Comparison of ENCODE assay signal across 22 cellular contexts in genomic region chr17:44146375-44147346, GRCh38. TPM values are rescaled to one million over a fixed set of nuclear protein-coding genes. Genes with fewer than 3 reads are reported as not detected.
DNase-seq lines count a peak whose midpoint lies in the region; ATAC-seq and TF ChIP-seq lines count a peak whose summit lies in the region.
"Had no signal": no experiment of that assay in that cellular context is flagged by ENCODE, and none has a peak within 500 bp of the region (broad histone marks: within the 10 kb centered on the region; RNA-seq: fewer than 3 reads in every experiment).

No MANE protein-coding gene starts in this region.

- no peak overlapping the region for H3K4me3 ChIP-seq in HUES6 (ENCODE audit: low read depth, low read length)
- no peak overlapping the region for H3K4me3 ChIP-seq in neural progenitor cell
- H3K4me3 ChIP-seq: skin epidermis, tibial artery had no signal

- H3K4me1 Mint-ChIP-seq in neural progenitor cell, result peaks cover 6% of the 10 kb centered on the region

- DNase-seq in SK-N-DZ (ENCODE audit: low spot score) (peak; percentile 66), left cardiac atrium (no peak), neural progenitor cell (ENCODE audit: low spot score) (no peak), NCI-H146 (lab: John Stamatoyannopoulos, UW) (no peak)
- DNase-seq in stimulated activated naive CD8-positive, alpha-beta T cell treated with anti-CD3 and anti-CD28 coated beads, Interleukin-15, Interleukin-2, amounts not matched to agents 100 U/mL and 50 U/mL, for 24 hours, result no peak
- DNase-seq: activated CD4-positive, alpha-beta T cell treated with anti-CD3 and anti-CD28 coated beads for 1 hour; activated naive CD8-positive, alpha-beta T cell treated with anti-CD3 and anti-CD28 coated beads, Interleukin-2, amount 10 ng/mL, durations not matched to agents 7 days and 5 days; CD4-positive, alpha-beta memory T cell; cortex of kidney; DMS53; GF-D8; hippocampal formation; naive B cell; NCI-H510A treated with DMSO at 0.1 percent for 48 hours; stimulated activated naive CD4-positive, alpha-beta T cell treated with Interleukin-2 at 50 U/mL for 16 hours; SW 1271; tibial artery had no signal

- peaks cover 2% of the 10 kb centered on the region for H3K27me3 Mint-ChIP-seq in neural progenitor cell (ENCODE audit: insufficient read depth, low read depth)
- H3K27me3 Mint-ChIP-seq: activated naive CD8-positive, alpha-beta T cell treated with anti-CD3 and anti-CD28 coated beads, Interleukin-2, amount 10 ng/mL, durations not matched to agents 7 days and 5 days; CD4-positive, alpha-beta memory T cell; naive B cell had no signal

- H3K9me3 Mint-ChIP-seq in neural progenitor cell, result no peaks in the 10 kb centered on the region
- H3K9me3 Mint-ChIP-seq: activated naive CD8-positive, alpha-beta T cell treated with anti-CD3 and anti-CD28 coated beads, Interleukin-2, amount 10 ng/mL, durations not matched to agents 7 days and 5 days; CD4-positive, alpha-beta memory T cell; naive B cell had no signal

- H3K36me3 ChIP-seq in HUES6 (ENCODE audit: control insufficient read depth, insufficient read depth, low read length) (peaks cover 65% of the 10 kb centered on the region), neural progenitor cell (no peaks in the 10 kb centered on the region)
- H3K36me3 ChIP-seq: tibial artery had no signal

- H3K9me3 ChIP-seq in HUES6 (ENCODE audit: control insufficient read depth, insufficient read depth, low read depth, low read length), result no peaks in the 10 kb centered on the region
- H3K9me3 ChIP-seq in neural progenitor cell (ENCODE audit: low read depth), result no peaks in the 10 kb centered on the region
- H3K9me3 ChIP-seq: tibial artery had no signal

- H4K20me1 ChIP-seq in neural progenitor cell (ENCODE audit: low read depth), result no peaks in the 10 kb centered on the region

- H3K9ac ChIP-seq in HUES6 (ENCODE audit: low read length) (peak overlapping the region; percentile 50), neural progenitor cell (no peak overlapping the region)

- H3K79me2 ChIP-seq in neural progenitor cell (ENCODE audit: low read depth), result peaks cover 42% of the 10 kb centered on the region

- no peaks in the 10 kb centered on the region for H3K27me3 ChIP-seq in HUES6 (ENCODE audit: control insufficient read depth, insufficient read depth, low read length)
- H3K27me3 ChIP-seq in neural progenitor cell, result no peaks in the 10 kb centered on the region
- H3K27me3 ChIP-seq: tibial artery had no signal

- no peak overlapping the region for H3K4me2 ChIP-seq in neural progenitor cell

- ATAC-seq in left cardiac atrium, result peak; percentile 39 to 70
- no peak for ATAC-seq in HG03108 (IDR thresholded peaks at IDR 0.05; ENCODE audit: unreplicated experiment)
- ATAC-seq in stimulated activated naive CD8-positive, alpha-beta T cell treated with anti-CD3 and anti-CD28 coated beads, Interleukin-15, Interleukin-2, amounts not matched to agents 100 U/mL and 50 U/mL, for 24 hours, result no peak

- TF ChIP-seq CTCF in neural progenitor cell (IDR thresholded peaks at IDR 0.05), result no peak

- H3K4me1 ChIP-seq in HUES6 (ENCODE audit: control insufficient read depth, insufficient read depth, low read length), result peaks cover 4% of the 10 kb centered on the region; the same call in 1 of the 2 replicates
- H3K4me1 ChIP-seq in neural progenitor cell, result peaks cover 6% of the 10 kb centered on the region

- peaks cover 10% of the 10 kb centered on the region for H3F3A ChIP-seq in neural progenitor cell (ENCODE audit: low read depth)

- H3K27ac Mint-ChIP-seq in neural progenitor cell, result peak overlapping the region; percentile 25

- intact Hi-C loops in left cardiac atrium (cut with DNase I), result loop anchor here in 1 of 2 donors (2.0 kb wide), 1 partner anchor 22 kb away; no protein-coding TSS in a partner anchor

- no peak overlapping the region for H2AFZ ChIP-seq in neural progenitor cell (replicated peaks)

- H3K27ac ChIP-seq in HUES6 (ENCODE audit: low read depth, low read length) (no peak overlapping the region), neural progenitor cell (no peak overlapping the region)
- H3K27ac ChIP-seq: skin epidermis, tibial artery had no signal

- H3K36me3 Mint-ChIP-seq in neural progenitor cell, result peaks cover 17% of the 10 kb centered on the region
- H3K36me3 Mint-ChIP-seq: CD4-positive, alpha-beta memory T cell; naive B cell had no signal

- H3K4me3 Mint-ChIP-seq in neural progenitor cell, result no peak overlapping the region
- H3K4me3 Mint-ChIP-seq: activated naive CD8-positive, alpha-beta T cell treated with anti-CD3 and anti-CD28 coated beads, Interleukin-2, amount 10 ng/mL, durations not matched to agents 7 days and 5 days; CD4-positive, alpha-beta memory T cell had no signal

RNA-seq across cellular contexts. Expression of gene HROB, which starts 4.9 kb away (rescaled TPM):
- polyA plus RNA-seq in SK-N-DZ (2014; cell fraction: cytosol; rRNA removed), result 13.8 and 14.9 TPM in 2 replicates
- polyA plus RNA-seq in SK-N-DZ (2014; cell fraction: nucleus; rRNA removed), result 11.7 and 14.3 TPM in 2 replicates
- total RNA-seq in left cardiac atrium (1 to 10 TPM; 1.1 to 1.3 TPM), neural progenitor cell (ENCODE audit: low replicate concordance) (6.5 and 11.0 TPM in 2 replicates)

RNA-seq across cellular contexts. Expression of gene HDAC5, which starts 23.2 kb away (rescaled TPM):
- 98.0 and 108 TPM in 2 replicates for polyA plus RNA-seq in SK-N-DZ (2014; cell fraction: cytosol; rRNA removed)
- 85.1 and 97.0 TPM in 2 replicates for polyA plus RNA-seq in SK-N-DZ (2014; cell fraction: nucleus; rRNA removed)
- total RNA-seq in left cardiac atrium, result 10 to 100 TPM; 39.2 to 57.9 TPM
- total RNA-seq in neural progenitor cell (ENCODE audit: low replicate concordance), result 23.6 and 71.0 TPM in 2 replicates

RNA-seq across cellular contexts. Expression of gene ASB16, which starts 23.8 kb away (rescaled TPM):
- 0.57 TPM in 1 of 2 replicates, not detected in the other for polyA plus RNA-seq in SK-N-DZ (2014; cell fraction: cytosol; rRNA removed)
- 0.16 and 0.39 TPM in 2 replicates for polyA plus RNA-seq in SK-N-DZ (2014; cell fraction: nucleus; rRNA removed)
- total RNA-seq in left cardiac atrium, result 1 to 10 TPM; 4.9 to 8.7 TPM
- not detected in 2 replicates for total RNA-seq in neural progenitor cell (ENCODE audit: low replicate concordance)
- total RNA-seq: CD4-positive, alpha-beta memory T cell; RPMI7951 had no signal
- polyA plus RNA-seq: keratinocyte had no signal

RNA-seq across cellular contexts. Expression of gene TMUB2, which starts 40.1 kb away (rescaled TPM):
- polyA plus RNA-seq in SK-N-DZ (2014; cell fraction: cytosol; rRNA removed), result 29.7 and 31.6 TPM in 2 replicates
- polyA plus RNA-seq in SK-N-DZ (2014; cell fraction: nucleus; rRNA removed), result 48.7 and 55.7 TPM in 2 replicates
- total RNA-seq in left cardiac atrium (10 to 100 TPM; 22.5 to 23.1 TPM), neural progenitor cell (ENCODE audit: low replicate concordance) (16.6 and 26.3 TPM in 2 replicates)

RNA-seq across cellular contexts. Expression of gene ATXN7L3, which starts 53.0 kb away (rescaled TPM):
- polyA plus RNA-seq in SK-N-DZ (2014; cell fraction: cytosol; rRNA removed), result 65.3 and 79.4 TPM in 2 replicates
- 83.0 and 87.0 TPM in 2 replicates for polyA plus RNA-seq in SK-N-DZ (2014; cell fraction: nucleus; rRNA removed)
- total RNA-seq in left cardiac atrium (10 to 100 TPM; 39.6 to 50.4 TPM), neural progenitor cell (ENCODE audit: low replicate concordance) (38.9 and 73.6 TPM in 2 replicates)

Comparison
In these comparisons a context has a peak if more than half of its experiments do, and no peak if none do; other contexts are left out.
1. ATAC-seq: peak in left cardiac atrium (2 of 2); none in HG03108 (single experiment) and stimulated activated naive CD8-positive, alpha-beta T cell treated with anti-CD3 and anti-CD28 coated beads, Interleukin-15, Interleukin-2, amounts not matched to agents 100 U/mL and 50 U/mL, for 24 hours (single experiment).